Comparison of ENCODE assay signal across 18 cellular contexts in genomic region chr4:38016698-38017097, GRCh38. TPM values are rescaled to one million over a fixed set of nuclear protein-coding genes. Genes with fewer than 3 reads are reported as not detected.
DNase-seq lines count a peak whose midpoint lies in the region; ATAC-seq and TF ChIP-seq lines count a peak whose summit lies in the region.
"Had no signal": no experiment of that assay in that cellular context is flagged by ENCODE, and none has a peak within 500 bp of the region (broad histone marks: within the 10 kb centered on the region; RNA-seq: fewer than 3 reads in every experiment).

No MANE protein-coding gene starts in this region.

- H3K27ac ChIP-seq in right atrium auricular region (peak overlapping the region; percentile 38 to 74), rectal smooth muscle tissue (ENCODE audit: low read depth, low read length) (peak overlapping the region; percentile 45)
- H3K27ac ChIP-seq: GM23248, PC-9 had no signal

- ATAC-seq in Right ventricle myocardium inferior (no peak), memory B cell (ENCODE audit: low read depth) (no peak), HG02973 (IDR thresholded peaks at IDR 0.05; ENCODE audit: unreplicated experiment) (no peak)

- H3K9me3 Mint-ChIP-seq in memory B cell (no peaks in the 10 kb centered on the region), chondrocyte (ENCODE audit: low read depth) (no peaks in the 10 kb centered on the region)

- H3K4me3 ChIP-seq in right atrium auricular region, result no peak overlapping the region
- H3K4me3 ChIP-seq in rectal smooth muscle tissue (ENCODE audit: low read length), result no peak overlapping the region
- H3K4me3 ChIP-seq: GM23248, PC-9 had no signal

- H3K4me1 ChIP-seq in right atrium auricular region (peaks cover 0 to 28% of the 10 kb centered on the region in 2 donors), rectal smooth muscle tissue (ENCODE audit: control insufficient read depth, insufficient read depth, low read length) (peaks cover 33% of the 10 kb centered on the region)

- no peaks in the 10 kb centered on the region for H3K9me3 ChIP-seq in right atrium auricular region

- peak overlapping the region; percentile 69 for H3K27ac Mint-ChIP-seq in memory B cell
- no peak overlapping the region for H3K27ac Mint-ChIP-seq in chondrocyte (ENCODE audit: unreplicated experiment)

- DNase-seq in right atrium auricular region (ENCODE audit: low spot score), result no peak
- no peak for DNase-seq in Right ventricle myocardium inferior (ENCODE audit: missing footprints)
- no peak for DNase-seq in memory B cell (ENCODE audit: low spot score in 2 of 2)
- DNase-seq in chondrocyte (ENCODE audit: low spot score), result no peak
- no peak for DNase-seq in KG1 (lab: John Stamatoyannopoulos, UW)
- DNase-seq: AML-193, Calu3, DND-41, GDM1, GM23248, KBM-7, NCI-H1092, NCI-H446, NCI-H774, PC-9 had no signal

- no peaks in the 10 kb centered on the region for H3K27me3 Mint-ChIP-seq in memory B cell
- no peaks in the 10 kb centered on the region for H3K27me3 Mint-ChIP-seq in chondrocyte (ENCODE audit: low read depth)

- H3K27me3 ChIP-seq in right atrium auricular region (no peaks in the 10 kb centered on the region), rectal smooth muscle tissue (ENCODE audit: control insufficient read depth, insufficient read depth, low read length) (no peaks in the 10 kb centered on the region)

- H3K4me1 Mint-ChIP-seq in memory B cell (peaks cover 3% of the 10 kb centered on the region), chondrocyte (ENCODE audit: low read depth) (peaks cover 11% of the 10 kb centered on the region)

- H3K36me3 ChIP-seq in right atrium auricular region, result peaks cover 22% of the 10 kb centered on the region
- peaks cover 6% of the 10 kb centered on the region for H3K36me3 ChIP-seq in rectal smooth muscle tissue (ENCODE audit: control insufficient read depth, insufficient read depth, low read length)

- H3K9ac ChIP-seq in rectal smooth muscle tissue (ENCODE audit: low read length), result no peak overlapping the region
- H3K9ac ChIP-seq: GM23248 had no signal

- TF ChIP-seq CTCF in right atrium auricular region (IDR thresholded peaks at IDR 0.05) (no peak), chondrocyte (IDR thresholded peaks at IDR 0.05) (no peak)

- H3K36me3 Mint-ChIP-seq in memory B cell, result peaks cover 22% of the 10 kb centered on the region
- peaks cover 12% of the 10 kb centered on the region for H3K36me3 Mint-ChIP-seq in chondrocyte (ENCODE audit: low read depth)

- intact Hi-C loops in Right ventricle myocardium inferior (cut with DNase I), result loop anchor here (5.0 kb wide), 1 partner anchor 124 kb away; the partner anchor contains the start of gene TBC1D1

- H3K4me3 Mint-ChIP-seq in memory B cell (no peak overlapping the region), chondrocyte (ENCODE audit: unreplicated experiment) (no peak overlapping the region)

RNA-seq across cellular contexts. Expression of gene PTTG2, which starts 56.5 kb away (rescaled TPM):
- total RNA-seq in right atrium auricular region (1 to 10 TPM in 1 of 2 donors, not detected in 1; 3.6 TPM), Right ventricle myocardium inferior (0.38 TPM), chondrocyte (0.45 TPM in 1 of 3 replicates, not detected in the others)
- total RNA-seq: Calu3, GM23248, MCF 10A had no signal
